Comparison of ENCODE assay signal across 1 cellular context in the genomic region with DNA sequence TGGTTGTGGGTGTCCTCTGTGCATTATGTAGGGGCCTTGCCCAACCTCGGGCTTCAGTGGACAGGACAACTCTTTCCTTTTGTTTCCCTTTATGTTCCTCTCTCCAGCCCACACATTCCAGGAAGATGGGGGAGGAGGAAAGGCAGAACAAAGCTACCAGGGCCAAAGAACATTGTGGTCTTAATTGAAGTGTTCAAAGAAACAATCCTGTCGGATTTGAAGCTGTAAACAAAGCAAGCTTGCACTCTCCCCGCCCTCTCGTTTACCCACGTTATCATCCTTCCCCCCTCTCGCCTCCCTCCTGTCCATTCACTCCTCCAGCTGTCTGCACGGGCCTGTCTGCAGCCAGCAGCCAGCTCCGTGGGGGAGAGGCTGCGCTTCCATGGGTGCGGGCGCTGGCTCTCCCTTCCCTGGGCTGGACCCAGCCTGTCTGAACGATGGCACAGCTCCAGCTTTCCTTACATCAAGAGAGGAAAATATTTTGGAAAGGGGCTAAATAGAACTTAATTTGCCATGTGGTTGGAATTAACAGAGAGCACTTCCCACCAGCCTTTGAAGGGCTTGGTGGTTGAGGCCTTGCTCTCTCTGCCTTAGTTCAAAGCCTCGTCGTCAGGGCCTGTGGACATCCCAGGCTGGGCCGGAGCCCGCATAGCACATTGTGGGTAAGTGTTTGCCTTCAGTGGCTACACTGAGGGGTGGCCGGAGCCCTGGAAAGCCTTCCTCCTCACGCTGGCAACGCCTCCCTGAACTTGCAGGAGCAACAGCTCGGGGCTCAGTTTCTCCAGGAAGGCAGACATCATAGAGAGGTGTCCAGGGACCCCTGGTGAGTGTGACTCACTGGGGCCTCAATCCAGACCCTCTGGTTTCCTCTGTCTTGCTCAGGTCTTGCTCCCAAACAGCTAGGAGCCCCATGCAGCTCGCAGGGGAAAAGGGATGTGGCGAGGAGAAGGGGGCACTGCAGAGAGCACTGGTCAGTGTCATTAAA.
TF ChIP-seq lines count a peak whose summit lies in the region.

No MANE protein-coding gene starts in this region.

TF ChIP-seq in SK-N-SH, 30 proteins besides CTCF, POLR2A, EP300 and RAD21:
- TF ChIP-seq NRF1 (IDR thresholded peaks at IDR 0.05; ENCODE audit: low read depth, low read length) (no peak), YY1 (IDR thresholded peaks at IDR 0.05; ENCODE audit: low read depth) (no peak), CHD2 (IDR thresholded peaks at IDR 0.05; ENCODE audit: low read length, partially characterized antibody) (no peak), TEAD4 (IDR thresholded peaks at IDR 0.05; ENCODE audit: borderline replicate concordance, insufficient read depth) (no peak), POLR2AphosphoS5 (IDR thresholded peaks at IDR 0.05; ENCODE audit: low read depth, low read length) (no peak), FOSL2 (IDR thresholded peaks at IDR 0.05; ENCODE audit: borderline replicate concordance, low read depth) (no peak), TAF1 (IDR thresholded peaks at IDR 0.05; ENCODE audit: borderline replicate concordance, low read depth, low read length) (no peak), GATA2 (CRISPR knock-in tag; IDR thresholded peaks at IDR 0.05) (no peak), SMC3 (IDR thresholded peaks at IDR 0.05; ENCODE audit: low read depth, low read length) (no peak), ELF1 (IDR thresholded peaks at IDR 0.05) (no peak), RFX5 (IDR thresholded peaks at IDR 0.05; ENCODE audit: low read length) (no peak)
- TF ChIP-seq, protein P1, sequence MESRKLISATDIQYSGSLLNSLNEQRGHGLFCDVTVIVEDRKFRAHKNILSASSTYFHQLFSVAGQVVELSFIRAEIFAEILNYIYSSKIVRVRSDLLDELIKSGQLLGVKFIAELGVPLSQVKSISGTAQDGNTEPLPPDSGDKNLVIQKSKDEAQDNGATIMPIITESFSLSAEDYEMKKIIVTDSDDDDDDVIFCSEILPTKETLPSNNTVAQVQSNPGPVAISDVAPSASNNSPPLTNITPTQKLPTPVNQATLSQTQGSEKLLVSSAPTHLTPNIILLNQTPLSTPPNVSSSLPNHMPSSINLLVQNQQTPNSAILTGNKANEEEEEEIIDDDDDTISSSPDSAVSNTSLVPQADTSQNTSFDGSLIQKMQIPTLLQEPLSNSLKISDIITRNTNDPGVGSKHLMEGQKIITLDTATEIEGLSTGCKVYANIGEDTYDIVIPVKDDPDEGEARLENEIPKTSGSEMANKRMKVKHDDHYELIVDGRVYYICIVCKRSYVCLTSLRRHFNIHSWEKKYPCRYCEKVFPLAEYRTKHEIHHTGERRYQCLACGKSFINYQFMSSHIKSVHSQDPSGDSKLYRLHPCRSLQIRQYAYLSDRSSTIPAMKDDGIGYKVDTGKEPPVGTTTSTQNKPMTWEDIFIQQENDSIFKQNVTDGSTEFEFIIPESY (IDR thresholded peaks at IDR 0.05; ENCODE audit: borderline replicate concordance, low read depth), result no peak
- TF ChIP-seq, protein P2, sequence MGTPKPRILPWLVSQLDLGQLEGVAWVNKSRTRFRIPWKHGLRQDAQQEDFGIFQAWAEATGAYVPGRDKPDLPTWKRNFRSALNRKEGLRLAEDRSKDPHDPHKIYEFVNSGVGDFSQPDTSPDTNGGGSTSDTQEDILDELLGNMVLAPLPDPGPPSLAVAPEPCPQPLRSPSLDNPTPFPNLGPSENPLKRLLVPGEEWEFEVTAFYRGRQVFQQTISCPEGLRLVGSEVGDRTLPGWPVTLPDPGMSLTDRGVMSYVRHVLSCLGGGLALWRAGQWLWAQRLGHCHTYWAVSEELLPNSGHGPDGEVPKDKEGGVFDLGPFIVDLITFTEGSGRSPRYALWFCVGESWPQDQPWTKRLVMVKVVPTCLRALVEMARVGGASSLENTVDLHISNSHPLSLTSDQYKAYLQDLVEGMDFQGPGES (IDR thresholded peaks at IDR 0.05; ENCODE audit: low read depth, low read length), result no peak
